Comparison of ENCODE assay signal across 9 cellular contexts in the genomic region with DNA sequence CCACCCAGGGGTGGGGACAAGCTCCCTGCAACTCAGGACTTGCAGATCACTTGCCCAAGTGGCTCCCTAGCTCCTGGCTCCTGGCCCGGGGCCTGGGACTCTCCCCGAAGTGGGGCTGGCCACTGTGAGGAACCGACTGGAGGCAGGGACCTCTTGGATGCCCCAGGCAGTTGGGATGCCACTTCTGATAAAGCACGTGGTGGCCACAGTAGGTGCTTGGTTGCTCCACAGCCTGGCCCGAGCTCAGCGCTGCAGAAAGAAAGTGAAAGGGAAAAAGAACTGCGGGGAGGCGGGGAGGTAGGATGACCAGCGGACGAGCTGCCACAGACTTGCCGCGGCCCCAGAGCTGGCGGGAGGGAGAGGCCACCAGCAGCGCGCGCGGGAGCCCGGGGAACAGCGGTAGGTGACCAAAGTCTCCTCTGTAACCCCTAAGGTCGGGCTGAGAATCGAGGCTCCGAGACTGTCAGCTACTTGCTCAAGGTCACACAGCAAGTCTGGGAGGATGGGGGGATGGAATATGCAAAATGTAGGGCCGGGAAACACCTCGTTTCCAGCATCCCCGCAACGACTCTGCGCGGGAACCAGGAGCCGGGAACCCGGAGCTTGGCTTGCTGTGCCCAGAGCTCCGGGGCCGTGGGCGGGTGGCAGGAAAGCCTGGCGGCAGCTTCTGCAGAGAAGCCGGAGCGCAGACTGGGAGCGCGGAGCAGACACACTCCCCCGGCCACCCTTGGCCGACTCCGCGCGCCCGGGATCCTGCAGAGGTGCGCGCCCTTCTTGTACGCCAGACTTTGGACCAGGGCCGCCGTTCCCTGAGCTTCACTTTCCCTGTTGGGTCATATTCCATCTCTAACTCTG. TPM values are rescaled to one million over a fixed set of nuclear protein-coding genes. Genes with fewer than 3 reads are reported as not detected.
DNase-seq lines count a peak whose midpoint lies in the region; ATAC-seq lines count a peak whose summit lies in the region.
"Had no signal": no experiment of that assay in that cellular context is flagged by ENCODE, and none has a peak within 500 bp of the region (broad histone marks: within the 10 kb centered on the region; RNA-seq: fewer than 3 reads in every experiment).

No MANE protein-coding gene starts in this region.

- no peak overlapping the region for H3K27ac ChIP-seq in rectal smooth muscle tissue (ENCODE audit: low read depth, low read length)
- H3K27ac ChIP-seq: C4-2B had no signal

- ATAC-seq in HG03064 (IDR thresholded peaks at IDR 0.05; ENCODE audit: low read depth, unreplicated experiment) (peak; percentile 32), GM18517 (IDR thresholded peaks at IDR 0.05; ENCODE audit: unreplicated experiment) (no peak)

- H3K4me1 ChIP-seq in rectal smooth muscle tissue (ENCODE audit: control insufficient read depth, insufficient read depth, low read length) = peaks cover 3% of the 10 kb centered on the region

- DNase-seq in NCI-H2029 (lab: John Stamatoyannopoulos, UW) = peak; percentile 14
- DNase-seq in NCI-H2029 treated with DMSO at 0.1 percent for 48 hours (lab: John Stamatoyannopoulos, UW) = no peak
- DNase-seq in activated T-cell treated with anti-CD3 and anti-CD28 coated beads, Interleukin-2, amount 50 U/mL, for 48 hours = peak; percentile 42 to 48
- DNase-seq in cardiac septum (ENCODE audit: low spot score) = peak; percentile 80
- no peak for DNase-seq in NCI-H524 (lab: John Stamatoyannopoulos, UW)

- intact Hi-C loops in cardiac septum (cut with DNase I) = loop anchor here (5.0 kb wide), 1 partner anchor 38 kb away; no protein-coding TSS in a partner anchor

- H3K36me3 ChIP-seq in rectal smooth muscle tissue (ENCODE audit: control insufficient read depth, insufficient read depth, low read length) = no peaks in the 10 kb centered on the region

- peaks cover 3% of the 10 kb centered on the region for H3K27me3 ChIP-seq in rectal smooth muscle tissue (ENCODE audit: control insufficient read depth, insufficient read depth, low read length)

- peak overlapping the region; percentile 82 for H3K4me3 ChIP-seq in rectal smooth muscle tissue (ENCODE audit: low read length)

- peak overlapping the region; percentile 43 for H3K9ac ChIP-seq in rectal smooth muscle tissue (ENCODE audit: low read length)

RNA-seq across cellular contexts. Expression of a gene that starts 1.9 kb away (rescaled TPM):
- 7.2 TPM for total RNA-seq in cardiac septum

Comparison
In these comparisons a context has a peak if more than half of its experiments do, and no peak if none do; other contexts are left out.
1. DNase-seq: peak in NCI-H2029 (single experiment), activated T-cell treated with anti-CD3 and anti-CD28 coated beads, Interleukin-2, amount 50 U/mL, for 48 hours (2 of 2) and cardiac septum (single experiment); none in NCI-H2029 treated with DMSO at 0.1 percent for 48 hours (single experiment) and NCI-H524 (0 of 2).